8 cellular contexts compared by ENCODE assay signal in the genomic region with DNA sequence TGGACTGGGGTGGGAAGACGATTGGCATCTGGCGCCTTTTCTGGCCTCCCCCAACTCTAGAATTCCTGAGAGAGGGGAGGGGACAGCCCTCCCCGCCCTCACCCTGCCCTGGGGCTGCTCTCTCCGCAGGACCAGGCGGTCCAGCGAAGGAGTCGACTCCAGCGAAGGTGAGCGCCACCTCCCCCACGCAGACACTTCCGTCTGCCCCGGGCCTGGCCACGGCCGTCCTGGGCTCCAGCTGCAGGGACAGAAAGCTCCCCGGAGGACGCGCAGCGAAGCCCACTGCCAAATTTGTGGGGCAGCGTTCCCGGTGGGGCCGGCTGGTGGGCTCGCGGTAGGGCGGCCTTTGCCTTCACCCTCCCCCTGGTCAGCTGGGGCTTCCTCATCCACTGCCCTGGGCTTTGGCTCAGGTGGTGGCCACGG. TPM values are rescaled to one million over a fixed set of nuclear protein-coding genes. Genes with fewer than 3 reads are reported as not detected.
A peak's percentile ranks its signal among the peaks of the same experiment; 100 is the strongest.
DNase-seq lines count a peak whose midpoint lies in the region; ATAC-seq and TF ChIP-seq lines count a peak whose summit lies in the region.

No MANE protein-coding gene starts in this region.

- intact Hi-C loops in dendritic cell treated with granulocyte-macrophage colony-stimulating factor and Interleukin-4, amounts not matched to agents 40 ng/mL and 50 ng/mL, for 4 days (cut with micrococcal nuclease), result loop anchor here (1.0 kb wide), 1 partner anchor 15 kb away; the partner anchor contains the start of gene ANKRD13D
- intact Hi-C loops in vagina (cut with DNase I), result no loop called here

- H3K36me3 ChIP-seq in BJ (ENCODE audit: control insufficient read depth, insufficient read depth, low read length), result peaks cover 33% of the 10 kb centered on the region
- peaks cover 0 to 27% of the 10 kb centered on the region in 2 donors for H3K36me3 ChIP-seq in vagina

- no peak for DNase-seq in BJ (ENCODE audit: low read depth)
- DNase-seq in NCI-H146 (lab: John Stamatoyannopoulos, UW), result peak; percentile 77
- DNase-seq in mesenteric fat pad (ENCODE audit: low spot score), result peak; percentile 87
- DNase-seq in vagina (ENCODE audit: extremely low spot score in 2 of 2), result no peak
- no peak for DNase-seq in SIG-M5 treated with dmso at 0.1 percent for 504 hours (lab: John Stamatoyannopoulos, UW; ENCODE audit: unreplicated experiment)

- peaks cover 36% of the 10 kb centered on the region for H3K4me1 ChIP-seq in vagina

- TF ChIP-seq CTCF in BJ (IDR thresholded peaks at IDR 0.05; ENCODE audit: insufficient read depth, low read depth, low read length) (no peak), vagina (IDR thresholded peaks at IDR 0.05) (no peak)

- CTCF ChIA-PET in BJ (lab: Yijun Ruan, JAX), result interaction anchor here (0.8 to 2.3 kb wide), 5 partner anchors 16 to 58 kb away, joined by 3 to 6 read pairs (median 3); no protein-coding TSS in a partner anchor

- H3K9me3 ChIP-seq in vagina, result no peaks in the 10 kb centered on the region

- TF ChIP-seq POLR2A in vagina (IDR thresholded peaks at IDR 0.05), result no peak

- H3K4me1 Mint-ChIP-seq in dendritic cell treated with granulocyte-macrophage colony-stimulating factor and Interleukin-4, amounts not matched to agents 40 ng/mL and 50 ng/mL, for 4 days (ENCODE audit: low read depth), result peaks cover 59% of the 10 kb centered on the region

- peak overlapping the region; percentile 78 for H3K4me3 Mint-ChIP-seq in dendritic cell treated with granulocyte-macrophage colony-stimulating factor and Interleukin-4, amounts not matched to agents 40 ng/mL and 50 ng/mL, for 4 days

- no peaks in the 10 kb centered on the region for H3K27me3 ChIP-seq in BJ (ENCODE audit: control insufficient read depth, insufficient read depth, low read length)
- no peaks in the 10 kb centered on the region for H3K27me3 ChIP-seq in vagina

- peaks cover 84% of the 10 kb centered on the region for H3K36me3 Mint-ChIP-seq in dendritic cell treated with granulocyte-macrophage colony-stimulating factor and Interleukin-4, amounts not matched to agents 40 ng/mL and 50 ng/mL, for 4 days (ENCODE audit: low read depth)

- H3K27ac ChIP-seq in vagina, result peak overlapping the region; percentile 89

- peak overlapping the region; percentile 83 for H3K27ac Mint-ChIP-seq in dendritic cell treated with granulocyte-macrophage colony-stimulating factor and Interleukin-4, amounts not matched to agents 40 ng/mL and 50 ng/mL, for 4 days

- no peaks in the 10 kb centered on the region for H3K9me3 Mint-ChIP-seq in dendritic cell treated with granulocyte-macrophage colony-stimulating factor and Interleukin-4, amounts not matched to agents 40 ng/mL and 50 ng/mL, for 4 days

- no peaks in the 10 kb centered on the region for H3K27me3 Mint-ChIP-seq in dendritic cell treated with granulocyte-macrophage colony-stimulating factor and Interleukin-4, amounts not matched to agents 40 ng/mL and 50 ng/mL, for 4 days

- ATAC-seq in GM18870 (IDR thresholded peaks at IDR 0.05; ENCODE audit: unreplicated experiment) (no peak), GM21717 (IDR thresholded peaks at IDR 0.05; ENCODE audit: unreplicated experiment) (no peak)

- POLR2A ChIA-PET in BJ (lab: Charles Lee), result no interaction called here

- peak overlapping the region; percentile 72 for H3K4me3 ChIP-seq in BJ (ENCODE audit: low read depth, low read length)
- H3K4me3 ChIP-seq in vagina, result peak overlapping the region; percentile 66 to 89

RNA-seq across cellular contexts. Expression of gene SSH3, which starts 0.7 kb away (rescaled TPM):
- polyA plus RNA-seq in BJ (2011; rRNA removed), result 19.1 and 22.1 TPM in 2 replicates
- 10.9 and 14.6 TPM in 2 replicates for polyA minus RNA-seq in BJ (2011; rRNA and poly(A)+ RNA removed)
- total RNA-seq in mesenteric fat pad, result 19.9 TPM
- 98.0 TPM for total RNA-seq in vagina

RNA-seq across cellular contexts. Expression of gene ANKRD13D, which starts 14.9 kb away (rescaled TPM):
- 18.4 and 30.7 TPM in 2 replicates for polyA plus RNA-seq in BJ (2011; rRNA removed)
- polyA minus RNA-seq in BJ (2011; rRNA and poly(A)+ RNA removed), result 27.4 and 33.7 TPM in 2 replicates
- total RNA-seq in mesenteric fat pad (42.5 TPM), vagina (62.9 TPM)

RNA-seq across cellular contexts. Expression of gene GRK2, which starts 37.7 kb away (rescaled TPM):
- polyA plus RNA-seq in BJ (2011; rRNA removed), result 21.9 and 31.2 TPM in 2 replicates
- polyA minus RNA-seq in BJ (2011; rRNA and poly(A)+ RNA removed), result 62.1 and 64.5 TPM in 2 replicates
- 60.2 TPM for total RNA-seq in mesenteric fat pad
- total RNA-seq in vagina, result 100 TPM

RNA-seq across cellular contexts. Expression of gene POLD4, which starts 49.3 kb away (rescaled TPM):
- polyA plus RNA-seq in BJ (2011; rRNA removed), result 95.6 and 119 TPM in 2 replicates
- polyA minus RNA-seq in BJ (2011; rRNA and poly(A)+ RNA removed), result 14.4 and 21.1 TPM in 2 replicates
- 72.9 TPM for total RNA-seq in mesenteric fat pad
- 80.0 TPM for total RNA-seq in vagina

Comparison
In these comparisons a context has a peak if more than half of its experiments do, and no peak if none do; other contexts are left out.
1. DNase-seq: peak in NCI-H146 (single experiment) and mesenteric fat pad (single experiment); none in BJ (single experiment), vagina (0 of 2) and SIG-M5 treated with dmso at 0.1 percent for 504 hours (single experiment).